In the genomic region with DNA sequence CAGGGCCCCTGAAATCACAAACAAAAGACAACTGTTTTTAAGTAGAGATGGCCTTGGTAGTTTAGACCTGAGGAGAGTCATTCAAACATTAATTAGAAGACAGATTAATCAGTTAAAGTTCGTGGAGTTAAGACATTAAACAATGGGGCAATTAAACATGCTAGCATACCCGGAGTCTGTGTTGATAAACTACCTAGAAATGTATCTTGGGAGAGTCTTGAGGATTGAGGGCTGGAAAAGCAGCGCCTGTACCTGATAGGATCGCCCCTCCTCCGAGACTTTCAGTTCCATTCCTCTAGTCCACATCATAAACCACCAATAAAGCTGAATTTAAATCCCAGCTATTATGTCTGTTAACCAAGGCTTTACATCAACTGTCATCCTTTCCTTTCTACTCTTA, we compare ENCODE assay signal across 8 cellular contexts. TPM values are rescaled to one million over a fixed set of nuclear protein-coding genes. Genes with fewer than 3 reads are reported as not detected.
DNase-seq lines count a peak whose midpoint lies in the region; ATAC-seq and TF ChIP-seq lines count a peak whose summit lies in the region.

No MANE protein-coding gene starts in this region.

- peak overlapping the region; percentile 68 for H3K27ac ChIP-seq in CD4-positive, alpha-beta memory T cell (ENCODE audit: low read depth, low read length)
- H3K27ac ChIP-seq in PC-3 (ENCODE audit: low read length): no peak overlapping the region
- H3K27ac ChIP-seq in neutrophil: peak overlapping the region; percentile 91

- H3K9me2 ChIP-seq in PC-3 (replicated peaks; ENCODE audit: low read length): no peaks in the 10 kb centered on the region

- no peaks in the 10 kb centered on the region for H3K36me3 ChIP-seq in CD4-positive, alpha-beta memory T cell (ENCODE audit: insufficient read depth, low read length)
- H3K36me3 ChIP-seq in PC-3 (ENCODE audit: low read depth, low read length) (no peaks in the 10 kb centered on the region), neutrophil (peaks cover 8% of the 10 kb centered on the region)

- no peaks in the 10 kb centered on the region for H4K20me1 ChIP-seq in PC-3 (ENCODE audit: low read length)

- H3K9ac ChIP-seq in PC-3 (ENCODE audit: low read length): peak overlapping the region; percentile 46

- peak overlapping the region; percentile 72 to 98 (median 88) for H3K27ac Mint-ChIP-seq in CD4-positive, alpha-beta memory T cell
- peak overlapping the region; percentile 84 for H3K27ac Mint-ChIP-seq in endothelial cell (ENCODE audit: unreplicated experiment)

- no peaks in the 10 kb centered on the region for H3K9me3 ChIP-seq in CD4-positive, alpha-beta memory T cell (ENCODE audit: control insufficient read depth in 1 of 2, low read length in 2 of 2)
- H3K9me3 ChIP-seq in PC-3 (ENCODE audit: low read length) (no peaks in the 10 kb centered on the region), neutrophil (no peaks in the 10 kb centered on the region)

- no peak for DNase-seq in CD4-positive, alpha-beta memory T cell
- no peak for DNase-seq in PC-3
- DNase-seq in endothelial cell (ENCODE audit: low spot score): no peak
- DNase-seq in stimulated activated CD4-positive, alpha-beta T cell treated with anti-CD3 and anti-CD28 coated beads, Interleukin-1b, Interleukin-23, amount 100 ng/mL, for 48 hours: no peak
- no peak for DNase-seq in activated effector memory CD4-positive, alpha-beta T cell treated with anti-CD3 and anti-CD28 coated beads, Interleukin-2, amount 50 U/mL, for 16 hours
- DNase-seq in NOMO-1 treated with DMSO at 0.1 percent for 48 hours (lab: John Stamatoyannopoulos, UW; ENCODE audit: unreplicated experiment): no peak

- TF ChIP-seq CTCF in PC-3 (conservative IDR thresholded peaks at IDR 0.05; ENCODE audit: low read depth, low read length) (no peak), endothelial cell (IDR thresholded peaks at IDR 0.05; ENCODE audit: unreplicated experiment) (no peak), neutrophil (IDR thresholded peaks at IDR 0.05) (no peak)

- BruUV-seq in PC-3 (replicated peaks; lab: Mats Ljungman, UMichigan): no TSS peak

- no peaks in the 10 kb centered on the region for H3F3A ChIP-seq in PC-3 (ENCODE audit: low read length, unreplicated experiment)

- no peaks in the 10 kb centered on the region for H3K27me3 ChIP-seq in CD4-positive, alpha-beta memory T cell (ENCODE audit: insufficient read depth, low read length)
- H3K27me3 ChIP-seq in PC-3 (ENCODE audit: low read length) (no peaks in the 10 kb centered on the region), neutrophil (peaks cover 8% of the 10 kb centered on the region)

- ATAC-seq in PC-3: no peak
- ATAC-seq in GM19395 (IDR thresholded peaks at IDR 0.05; ENCODE audit: unreplicated experiment): no peak

- H3K4me2 ChIP-seq in PC-3 (ENCODE audit: low read length): peak overlapping the region; percentile 95

- no peaks in the 10 kb centered on the region for H3K27me3 Mint-ChIP-seq in CD4-positive, alpha-beta memory T cell
- peaks cover 17% of the 10 kb centered on the region for H3K27me3 Mint-ChIP-seq in endothelial cell (ENCODE audit: unreplicated experiment)

- H3K4me1 ChIP-seq in CD4-positive, alpha-beta memory T cell (ENCODE audit: insufficient read depth, low read length): peaks cover 33% of the 10 kb centered on the region
- peaks cover 10% of the 10 kb centered on the region for H3K4me1 ChIP-seq in PC-3 (ENCODE audit: insufficient read depth, low read length)
- H3K4me1 ChIP-seq in neutrophil (ENCODE audit: control insufficient read depth in 1 of 2, insufficient read depth in 1 of 2, low read depth in 1 of 2, low read length in 1 of 2): peaks cover 11 to 20% of the 10 kb centered on the region in 2 experiments

- peaks cover 13 to 54% (median 38%) of the 10 kb centered on the region in 4 donors for H3K4me1 Mint-ChIP-seq in CD4-positive, alpha-beta memory T cell
- H3K4me1 Mint-ChIP-seq in endothelial cell (ENCODE audit: unreplicated experiment): peaks cover 18% of the 10 kb centered on the region

- CTCF ChIA-PET in CD4-positive, alpha-beta memory T cell (lab: Charles Lee; ENCODE audit: partially characterized antibody): interaction anchor here (0.6 to 2.3 kb wide), 2 partner anchors 11 to 128 kb away, joined by 3 to 14 read pairs; no protein-coding TSS in a partner anchor
- CTCF ChIA-PET in PC-3 (lab: Charles Lee): no interaction called here

- H2AFZ ChIP-seq in PC-3 (ENCODE audit: low read length): peak overlapping the region; percentile 95

- H3K79me2 ChIP-seq in PC-3 (ENCODE audit: low read length): peaks cover 33% of the 10 kb centered on the region

- peaks cover 0 to 2% (median 0%) of the 10 kb centered on the region in 8 donors for H3K9me3 Mint-ChIP-seq in CD4-positive, alpha-beta memory T cell
- H3K9me3 Mint-ChIP-seq in endothelial cell (ENCODE audit: unreplicated experiment): no peaks in the 10 kb centered on the region

- H3K4me3 ChIP-seq in CD4-positive, alpha-beta memory T cell (ENCODE audit: low read length in 2 of 2): peak overlapping the region; percentile 20 to 67
- H3K4me3 ChIP-seq in PC-3 (ENCODE audit: low read length): peak overlapping the region; percentile 96
- peak overlapping the region in 1 of 2 experiments; percentile 71 for H3K4me3 ChIP-seq in neutrophil (ENCODE audit: low read depth in 1 of 2, low read length in 1 of 2)

- POLR2A ChIA-PET in CD4-positive, alpha-beta memory T cell (lab: Charles Lee; ENCODE audit: partially characterized antibody): interaction anchor here (1.1 to 4.0 kb wide), 9 partner anchors 11 to 199 kb away, joined by 3 to 35 read pairs (median 7); partner anchors contain the start of genes DNAI7 and ETFRF1
- POLR2A ChIA-PET in PC-3 (lab: Charles Lee; ENCODE audit: unreplicated experiment): no interaction called here

- intact Hi-C loops in CD4-positive, alpha-beta memory T cell (cut with micrococcal nuclease): loop anchor here (2.0 kb wide), 3 partner anchors 29 to 199 kb away; a partner anchor contains a TSS
- intact Hi-C loops in PC-3 (cut with micrococcal nuclease): no loop called here

- peak overlapping the region; percentile 63 to 94 (median 82) for H3K4me3 Mint-ChIP-seq in CD4-positive, alpha-beta memory T cell
- peak overlapping the region; percentile 90 for H3K4me3 Mint-ChIP-seq in endothelial cell (ENCODE audit: unreplicated experiment)

- H3K36me3 Mint-ChIP-seq in CD4-positive, alpha-beta memory T cell: peaks cover 5 to 18% of the 10 kb centered on the region in 2 donors
- H3K36me3 Mint-ChIP-seq in endothelial cell (ENCODE audit: low read depth, unreplicated experiment): peaks cover 3% of the 10 kb centered on the region

RNA-seq across cellular contexts. Expression of gene KRAS, which starts 1.0 kb away (rescaled TPM):
- 10 to 100 TPM; 34.4 to 34.8 TPM for total RNA-seq in CD4-positive, alpha-beta memory T cell
- 10 to 100 TPM; 31.6 to 52.4 TPM for polyA plus RNA-seq in CD4-positive, alpha-beta memory T cell
- total RNA-seq in PC-3 (2014; rRNA removed): 5.8 and 6.2 TPM in 2 replicates
- total RNA-seq in endothelial cell (ENCODE audit: unreplicated experiment): 54.2 TPM

RNA-seq across cellular contexts. Expression of gene ETFRF1, which starts 56.7 kb away (rescaled TPM):
- total RNA-seq in CD4-positive, alpha-beta memory T cell: 10 to 100 TPM; 22.1 to 23.0 TPM
- polyA plus RNA-seq in CD4-positive, alpha-beta memory T cell: 10 to 100 TPM; 30.8 to 56.5 TPM
- total RNA-seq in PC-3 (2014; rRNA removed): 6.6 and 7.7 TPM in 2 replicates
- total RNA-seq in endothelial cell (ENCODE audit: unreplicated experiment): 10.1 TPM

RNA-seq across cellular contexts. Expression of gene DNAI7, which starts 56.8 kb away (rescaled TPM):
- total RNA-seq in CD4-positive, alpha-beta memory T cell: under 1 TPM in 1 of 2 experiments, not detected in 1; 0.15 TPM
- under 1 TPM in 1 of 2 donors, not detected in 1; 0.07 TPM for polyA plus RNA-seq in CD4-positive, alpha-beta memory T cell
- total RNA-seq in PC-3 (2014; rRNA removed) (not detected in 2 replicates), endothelial cell (ENCODE audit: unreplicated experiment) (0.33 TPM)
